ENCODE assay signal across 8 cellular contexts in the genomic region with DNA sequence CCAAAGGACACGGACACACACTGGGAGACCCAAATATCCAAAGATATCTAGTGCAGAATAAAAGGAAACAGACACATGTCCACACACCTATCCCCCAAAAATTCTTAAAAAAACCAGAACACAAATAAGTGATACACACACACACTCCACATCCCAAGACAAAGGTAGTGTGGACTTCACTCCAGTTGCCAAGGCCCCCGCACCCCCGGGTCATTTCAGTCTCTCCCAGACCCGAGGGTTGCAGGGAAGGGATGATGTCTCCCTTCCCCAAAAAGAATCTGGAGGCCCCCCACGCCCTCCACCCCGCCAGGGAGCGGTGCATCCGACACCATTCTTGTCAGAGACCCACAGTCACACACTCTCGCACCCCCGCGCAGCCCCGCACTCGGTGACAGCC. TPM values are rescaled to one million over a fixed set of nuclear protein-coding genes. Genes with fewer than 3 reads are reported as not detected.
DNase-seq lines count a peak whose midpoint lies in the region; ATAC-seq, FAIRE-seq and TF ChIP-seq lines count a peak whose summit lies in the region.

No MANE protein-coding gene starts in this region.

- no peaks in the 10 kb centered on the region for H3K36me3 ChIP-seq in cardiac muscle cell

- H3K36me3 Mint-ChIP-seq in activated T-helper 2 cell treated with anti-CD3 and anti-CD28 coated beads, Interferon-gamma antibody, Interleukin-2, Interleukin-4, amounts not matched to agents 10 μg/mL and 5 μg/mL and 100 μg/mL, durations not matched to agents 14 hours and 24 hours and 36 hours (ENCODE audit: low read depth), result no peaks in the 10 kb centered on the region
- peaks cover 5% of the 10 kb centered on the region for H3K36me3 Mint-ChIP-seq in type B pancreatic cell

- no peak for FAIRE-seq in GM12892 (lab: Jason Lieb, UNC)

- no peak for TF ChIP-seq POLR2A in GM12892 (IDR thresholded peaks at IDR 0.05; ENCODE audit: low read depth, low read length)

- H3K27me3 ChIP-seq in cardiac muscle cell, result peaks cover 2% of the 10 kb centered on the region

- ATAC-seq in left ventricle myocardium superior (no peak), GM18873 (IDR thresholded peaks at IDR 0.05; ENCODE audit: low FRiP score, unreplicated experiment) (no peak)

- H3K4me3 ChIP-seq in cardiac muscle cell (peak overlapping the region; percentile 77), iPS-18c (ENCODE audit: insufficient read depth, low read depth, low read length) (peak overlapping the region; percentile 64)

- H3K4me3 Mint-ChIP-seq in activated T-helper 2 cell treated with anti-CD3 and anti-CD28 coated beads, Interferon-gamma antibody, Interleukin-2, Interleukin-4, amounts not matched to agents 10 μg/mL and 5 μg/mL and 100 μg/mL, durations not matched to agents 14 hours and 24 hours and 36 hours (ENCODE audit: low read depth), result peak overlapping the region; percentile 6
- peak overlapping the region; percentile 70 for H3K4me3 Mint-ChIP-seq in type B pancreatic cell

- no peaks in the 10 kb centered on the region for H3K9me3 Mint-ChIP-seq in activated T-helper 2 cell treated with anti-CD3 and anti-CD28 coated beads, Interferon-gamma antibody, Interleukin-2, Interleukin-4, amounts not matched to agents 10 μg/mL and 5 μg/mL and 100 μg/mL, durations not matched to agents 14 hours and 24 hours and 36 hours
- no peaks in the 10 kb centered on the region for H3K9me3 Mint-ChIP-seq in type B pancreatic cell

- no peak overlapping the region for H3K27ac ChIP-seq in cardiac muscle cell

- no peak overlapping the region for H3K27ac Mint-ChIP-seq in activated T-helper 2 cell treated with anti-CD3 and anti-CD28 coated beads, Interferon-gamma antibody, Interleukin-2, Interleukin-4, amounts not matched to agents 10 μg/mL and 5 μg/mL and 100 μg/mL, durations not matched to agents 14 hours and 24 hours and 36 hours
- peak overlapping the region; percentile 0 for H3K27ac Mint-ChIP-seq in type B pancreatic cell

- peaks cover 14% of the 10 kb centered on the region for H3K4me1 Mint-ChIP-seq in activated T-helper 2 cell treated with anti-CD3 and anti-CD28 coated beads, Interferon-gamma antibody, Interleukin-2, Interleukin-4, amounts not matched to agents 10 μg/mL and 5 μg/mL and 100 μg/mL, durations not matched to agents 14 hours and 24 hours and 36 hours (ENCODE audit: low read depth)
- H3K4me1 Mint-ChIP-seq in type B pancreatic cell (ENCODE audit: unreplicated experiment), result peaks cover 20% of the 10 kb centered on the region

- peaks cover 42% of the 10 kb centered on the region for H3K27me3 Mint-ChIP-seq in activated T-helper 2 cell treated with anti-CD3 and anti-CD28 coated beads, Interferon-gamma antibody, Interleukin-2, Interleukin-4, amounts not matched to agents 10 μg/mL and 5 μg/mL and 100 μg/mL, durations not matched to agents 14 hours and 24 hours and 36 hours (ENCODE audit: low read depth)
- peaks cover 34% of the 10 kb centered on the region for H3K27me3 Mint-ChIP-seq in type B pancreatic cell

- intact Hi-C loops in left ventricle myocardium superior (cut with micrococcal nuclease), result no loop called here
- intact Hi-C loops in activated T-helper 2 cell treated with anti-CD3 and anti-CD28 coated beads, Interferon-gamma antibody, Interleukin-2, Interleukin-4, amounts not matched to agents 10 μg/mL and 5 μg/mL and 100 μg/mL, durations not matched to agents 14 hours and 24 hours and 36 hours (cut with micrococcal nuclease), result loop anchor here (5.0 kb wide), 1 partner anchor 321 kb away; no protein-coding TSS in a partner anchor

- H3K9me3 ChIP-seq in cardiac muscle cell (ENCODE audit: low read depth) (no peaks in the 10 kb centered on the region), iPS-18c (ENCODE audit: control insufficient read depth, insufficient read depth, low read length) (peaks cover 2% of the 10 kb centered on the region)

- no peak for DNase-seq in cardiac muscle cell (ENCODE audit: low read depth in 1 of 2, low spot score in 1 of 2)
- DNase-seq in left ventricle myocardium superior, result no peak
- DNase-seq in activated T-helper 2 cell treated with anti-CD3 and anti-CD28 coated beads, Interferon-gamma antibody, Interleukin-2, Interleukin-4, amounts not matched to agents 10 μg/mL and 5 μg/mL and 100 μg/mL, durations not matched to agents 14 hours and 24 hours and 36 hours (ENCODE audit: low spot score), result no peak
- DNase-seq in type B pancreatic cell (ENCODE audit: extremely low spot score, unreplicated experiment), result no peak
- no peak for DNase-seq in NCI-H1105 treated with DMSO at 0.1 percent for 48 hours (lab: John Stamatoyannopoulos, UW)
- no peak for DNase-seq in GM12892 (ENCODE audit: insufficient read length)

- no peaks in the 10 kb centered on the region for H3K4me1 ChIP-seq in cardiac muscle cell (ENCODE audit: low read depth)

- TF ChIP-seq CTCF in cardiac muscle cell (IDR thresholded peaks at IDR 0.05; ENCODE audit: low read depth, low read length) (no peak), type B pancreatic cell (conservative IDR thresholded peaks at IDR 0.05) (no peak)

RNA-seq across cellular contexts. Expression of gene DPF1, which starts 0.4 kb away (rescaled TPM):
- total RNA-seq in cardiac muscle cell (7.8 and 9.6 TPM in 2 replicates), left ventricle myocardium superior (0.40 TPM), type B pancreatic cell (ENCODE audit: low replicate concordance) (0.93 and 12.6 TPM in 2 replicates)
- polyA plus RNA-seq in cardiac muscle cell, result 4.9 and 6.5 TPM in 2 replicates
- total RNA-seq in activated T-helper 2 cell treated with anti-CD3 and anti-CD28 coated beads, Interferon-gamma antibody, Interleukin-2, Interleukin-4, amounts not matched to agents 10 μg/mL and 5 μg/mL and 100 μg/mL, durations not matched to agents 14 hours and 24 hours and 36 hours, result 3.2 and 3.4 TPM in 2 replicates
- 1.7 TPM for polyA plus RNA-seq in GM12892 (2012; ENCODE audit: missing spikeins)

RNA-seq across cellular contexts. Expression of gene PPP1R14A, which starts 32.6 kb away (rescaled TPM):
- total RNA-seq in cardiac muscle cell, result 6.7 and 12.8 TPM in 2 replicates
- 23.6 and 56.4 TPM in 2 replicates for polyA plus RNA-seq in cardiac muscle cell
- 27.6 TPM for total RNA-seq in left ventricle myocardium superior
- total RNA-seq in activated T-helper 2 cell treated with anti-CD3 and anti-CD28 coated beads, Interferon-gamma antibody, Interleukin-2, Interleukin-4, amounts not matched to agents 10 μg/mL and 5 μg/mL and 100 μg/mL, durations not matched to agents 14 hours and 24 hours and 36 hours, result 98.7 and 98.9 TPM in 2 replicates
- total RNA-seq in type B pancreatic cell (ENCODE audit: low replicate concordance), result 14.9 and 20.7 TPM in 2 replicates
- not detected for polyA plus RNA-seq in GM12892 (2012; ENCODE audit: missing spikeins)

RNA-seq across cellular contexts. Expression of gene SPINT2, which starts 40.8 kb away (rescaled TPM):
- total RNA-seq in cardiac muscle cell (420 and 443 TPM in 2 replicates), left ventricle myocardium superior (9.9 TPM), type B pancreatic cell (ENCODE audit: low replicate concordance) (243 and 526 TPM in 2 replicates)
- polyA plus RNA-seq in cardiac muscle cell, result 455 and 606 TPM in 2 replicates
- 161 and 165 TPM in 2 replicates for total RNA-seq in activated T-helper 2 cell treated with anti-CD3 and anti-CD28 coated beads, Interferon-gamma antibody, Interleukin-2, Interleukin-4, amounts not matched to agents 10 μg/mL and 5 μg/mL and 100 μg/mL, durations not matched to agents 14 hours and 24 hours and 36 hours
- 13.4 TPM for polyA plus RNA-seq in GM12892 (2012; ENCODE audit: missing spikeins)

Comparison
In these comparisons a context has a peak if more than half of its experiments do, and no peak if none do; other contexts are left out.
1. RNA of gene SPINT2, which starts 40.8 kb away (total RNA-seq): 420 to 443 TPM in cardiac muscle cell, 243 to 526 TPM in type B pancreatic cell and 161 to 165 TPM in activated T-helper 2 cell treated with anti-CD3 and anti-CD28 coated beads, Interferon-gamma antibody, Interleukin-2, Interleukin-4, amounts not matched to agents 10 μg/mL and 5 μg/mL and 100 μg/mL, durations not matched to agents 14 hours and 24 hours and 36 hours; 9.9 TPM in left ventricle myocardium superior (single experiment); every median in the first group is over 10 times any median in the second.